ENCODE assay signal across 21 cellular contexts in the genomic region with DNA sequence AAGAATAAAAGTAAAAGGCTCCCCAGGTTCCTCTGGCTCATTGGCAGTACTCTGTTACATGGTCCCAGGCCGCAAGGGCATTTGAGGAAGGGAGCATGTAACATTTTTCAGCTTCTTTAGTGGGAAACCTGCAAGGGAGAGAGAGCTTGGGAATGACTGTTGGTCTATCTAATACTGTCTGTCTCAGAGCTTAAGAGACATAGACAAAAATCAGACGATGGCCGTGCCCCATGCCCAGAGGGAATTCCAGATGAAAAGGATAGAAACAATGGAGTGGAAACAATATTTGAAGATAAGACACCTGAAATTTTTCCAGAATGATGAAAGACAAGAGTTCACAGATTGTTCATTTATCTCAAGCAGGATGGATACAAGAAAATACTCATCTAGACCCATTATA. TPM values are rescaled to one million over a fixed set of nuclear protein-coding genes. Genes with fewer than 3 reads are reported as not detected.
DNase-seq lines count a peak whose midpoint lies in the region; ATAC-seq and TF ChIP-seq lines count a peak whose summit lies in the region.
"Had no signal": no experiment of that assay in that cellular context is flagged by ENCODE, and none has a peak within 500 bp of the region (broad histone marks: within the 10 kb centered on the region; RNA-seq: fewer than 3 reads in every experiment).

No MANE protein-coding gene starts in this region.

- CTCF ChIA-PET in activated CD4-positive, alpha-beta T cell treated with anti-CD3 and anti-CD28 coated beads, Interleukin-2, amount 10 ng/mL, durations not matched to agents 7 days and 5 days (lab: Charles Lee): interaction anchor here (1.1 kb wide), 1 partner anchor 12 kb away, joined by 4 read pairs; no protein-coding TSS in a partner anchor
- CTCF ChIA-PET in CD4-positive, alpha-beta T cell (lab: Charles Lee): no interaction called here

- intact Hi-C loops in CD4-positive, alpha-beta T cell (cut with DNase I, micrococcal nuclease): no loop called here

- DNase-seq in activated CD4-positive, alpha-beta T cell treated with anti-CD3 and anti-CD28 coated beads, Interleukin-2, amount 10 ng/mL, durations not matched to agents 7 days and 5 days: no peak
- DNase-seq in activated CD4-positive, alpha-beta T cell treated with anti-CD3 and anti-CD28 coated beads for 48 hours: no peak
- no peak for DNase-seq in CD4-positive, alpha-beta T cell
- no peak for DNase-seq in T-helper 17 cell
- DNase-seq in mesenteric fat pad (ENCODE audit: low spot score): peak; percentile 9
- DNase-seq in WERI-Rb-1: no peak
- DNase-seq in substantia nigra (lab: John Stamatoyannopoulos, UW): no peak
- DNase-seq: 8988T, Caco-2, DMS153, EL, H7, KG1, NCI-H1048, NCI-H2081 treated with DMSO at 0.1 percent for 48 hours, NCI-H524 had no signal

- no peak overlapping the region for H3K27ac ChIP-seq in CD4-positive, alpha-beta T cell (ENCODE audit: low read depth, low read length)
- H3K27ac ChIP-seq in WERI-Rb-1: no peak overlapping the region
- H3K27ac ChIP-seq in substantia nigra (ENCODE audit: low read depth, low read length, poor library complexity, severe bottlenecking): no peak overlapping the region
- H3K27ac ChIP-seq: BLaER1 had no signal

- TF ChIP-seq CTCF in CD4-positive, alpha-beta T cell (IDR thresholded peaks at IDR 0.05): no peak
- no peak for TF ChIP-seq CTCF in WERI-Rb-1 (IDR thresholded peaks at IDR 0.05; ENCODE audit: low read depth, low read length)

- H3K4me1 Mint-ChIP-seq in activated CD4-positive, alpha-beta T cell treated with anti-CD3 and anti-CD28 coated beads, Interleukin-2, amount 10 ng/mL, durations not matched to agents 7 days and 5 days: peaks cover 15% of the 10 kb centered on the region
- peaks cover 15% of the 10 kb centered on the region for H3K4me1 Mint-ChIP-seq in CD4-positive, alpha-beta T cell (ENCODE audit: low read depth)
- H3K4me1 Mint-ChIP-seq in T-helper 17 cell: peaks cover 13% of the 10 kb centered on the region

- H3K27me3 ChIP-seq in CD4-positive, alpha-beta T cell (ENCODE audit: control insufficient read depth, insufficient read depth, low read length): no peaks in the 10 kb centered on the region
- no peaks in the 10 kb centered on the region for H3K27me3 ChIP-seq in WERI-Rb-1 (ENCODE audit: insufficient read depth, low read depth, severe bottlenecking)
- H3K27me3 ChIP-seq: BLaER1 had no signal

- ATAC-seq in CD4-positive, alpha-beta T cell (ENCODE audit: poor library complexity): no peak
- ATAC-seq in T-helper 17 cell (no peak), GM21447 (IDR thresholded peaks at IDR 0.05; ENCODE audit: unreplicated experiment) (no peak)
- ATAC-seq: HepG2, Panc1, Right ventricle myocardium inferior had no signal

- no peaks in the 10 kb centered on the region for H3K9me3 ChIP-seq in CD4-positive, alpha-beta T cell (ENCODE audit: control insufficient read depth, low read length)
- H3K9me3 ChIP-seq in T-helper 17 cell (ENCODE audit: control insufficient read depth, low read length, poor library complexity, severe bottlenecking): no peaks in the 10 kb centered on the region
- H3K9me3 ChIP-seq in WERI-Rb-1 (ENCODE audit: severe bottlenecking): no peaks in the 10 kb centered on the region
- H3K9me3 ChIP-seq: BLaER1, Caco-2 had no signal

- POLR2A ChIA-PET in activated CD4-positive, alpha-beta T cell treated with anti-CD3 and anti-CD28 coated beads, Interleukin-2, amount 10 ng/mL, durations not matched to agents 7 days and 5 days (lab: Charles Lee): no interaction called here
- POLR2A ChIA-PET in CD4-positive, alpha-beta T cell (lab: Charles Lee): interaction anchor here (0.6 to 1.3 kb wide), 2 partner anchors 102 to 484 kb away, joined by 3 to 4 read pairs; a partner anchor contains a TSS

- H3K36me3 ChIP-seq in WERI-Rb-1: no peaks in the 10 kb centered on the region
- H3K36me3 ChIP-seq: BLaER1 had no signal

- H3K9me3 Mint-ChIP-seq in activated CD4-positive, alpha-beta T cell treated with anti-CD3 and anti-CD28 coated beads, Interleukin-2, amount 10 ng/mL, durations not matched to agents 7 days and 5 days: peaks cover 2% of the 10 kb centered on the region
- no peaks in the 10 kb centered on the region for H3K9me3 Mint-ChIP-seq in CD4-positive, alpha-beta T cell

- H3K4me3 Mint-ChIP-seq in activated CD4-positive, alpha-beta T cell treated with anti-CD3 and anti-CD28 coated beads, Interleukin-2, amount 10 ng/mL, durations not matched to agents 7 days and 5 days: no peak overlapping the region
- H3K4me3 Mint-ChIP-seq in CD4-positive, alpha-beta T cell: peak overlapping the region; percentile 56
- H3K4me3 Mint-ChIP-seq in T-helper 17 cell: peak overlapping the region; percentile 80

- peak overlapping the region; percentile 89 for H3K27ac Mint-ChIP-seq in activated CD4-positive, alpha-beta T cell treated with anti-CD3 and anti-CD28 coated beads, Interleukin-2, amount 10 ng/mL, durations not matched to agents 7 days and 5 days
- H3K27ac Mint-ChIP-seq in CD4-positive, alpha-beta T cell: peak overlapping the region; percentile 69
- H3K27ac Mint-ChIP-seq in T-helper 17 cell: peak overlapping the region; percentile 62

- no peaks in the 10 kb centered on the region for H3K27me3 Mint-ChIP-seq in activated CD4-positive, alpha-beta T cell treated with anti-CD3 and anti-CD28 coated beads, Interleukin-2, amount 10 ng/mL, durations not matched to agents 7 days and 5 days
- H3K27me3 Mint-ChIP-seq in CD4-positive, alpha-beta T cell: no peaks in the 10 kb centered on the region
- peaks cover 6% of the 10 kb centered on the region for H3K27me3 Mint-ChIP-seq in T-helper 17 cell

- H3K36me3 Mint-ChIP-seq in activated CD4-positive, alpha-beta T cell treated with anti-CD3 and anti-CD28 coated beads, Interleukin-2, amount 10 ng/mL, durations not matched to agents 7 days and 5 days (ENCODE audit: low read depth): peaks cover 3% of the 10 kb centered on the region
- H3K36me3 Mint-ChIP-seq in CD4-positive, alpha-beta T cell (ENCODE audit: low read depth): no peaks in the 10 kb centered on the region
- H3K36me3 Mint-ChIP-seq in T-helper 17 cell (ENCODE audit: low read depth): peaks cover 3% of the 10 kb centered on the region

- H3K4me3 ChIP-seq in WERI-Rb-1 (ENCODE audit: low read depth, low read length): no peak overlapping the region
- H3K4me3 ChIP-seq: BLaER1 had no signal

RNA-seq across cellular contexts. Expression of a gene that starts 48.1 kb away (rescaled TPM):
- total RNA-seq in activated CD4-positive, alpha-beta T cell treated with anti-CD3 and anti-CD28 coated beads, Interleukin-2, amount 10 ng/mL, durations not matched to agents 7 days and 5 days: under 1 TPM; 0.25 to 0.29 TPM
- total RNA-seq in CD4-positive, alpha-beta T cell: not detected
- total RNA-seq in T-helper 17 cell: under 1 TPM in 1 of 2 donors, not detected in 1; 0.76 TPM
- total RNA-seq in mesenteric fat pad: 0.55 TPM
